Comparison of ENCODE assay signal across 8 cellular contexts in the genomic region with DNA sequence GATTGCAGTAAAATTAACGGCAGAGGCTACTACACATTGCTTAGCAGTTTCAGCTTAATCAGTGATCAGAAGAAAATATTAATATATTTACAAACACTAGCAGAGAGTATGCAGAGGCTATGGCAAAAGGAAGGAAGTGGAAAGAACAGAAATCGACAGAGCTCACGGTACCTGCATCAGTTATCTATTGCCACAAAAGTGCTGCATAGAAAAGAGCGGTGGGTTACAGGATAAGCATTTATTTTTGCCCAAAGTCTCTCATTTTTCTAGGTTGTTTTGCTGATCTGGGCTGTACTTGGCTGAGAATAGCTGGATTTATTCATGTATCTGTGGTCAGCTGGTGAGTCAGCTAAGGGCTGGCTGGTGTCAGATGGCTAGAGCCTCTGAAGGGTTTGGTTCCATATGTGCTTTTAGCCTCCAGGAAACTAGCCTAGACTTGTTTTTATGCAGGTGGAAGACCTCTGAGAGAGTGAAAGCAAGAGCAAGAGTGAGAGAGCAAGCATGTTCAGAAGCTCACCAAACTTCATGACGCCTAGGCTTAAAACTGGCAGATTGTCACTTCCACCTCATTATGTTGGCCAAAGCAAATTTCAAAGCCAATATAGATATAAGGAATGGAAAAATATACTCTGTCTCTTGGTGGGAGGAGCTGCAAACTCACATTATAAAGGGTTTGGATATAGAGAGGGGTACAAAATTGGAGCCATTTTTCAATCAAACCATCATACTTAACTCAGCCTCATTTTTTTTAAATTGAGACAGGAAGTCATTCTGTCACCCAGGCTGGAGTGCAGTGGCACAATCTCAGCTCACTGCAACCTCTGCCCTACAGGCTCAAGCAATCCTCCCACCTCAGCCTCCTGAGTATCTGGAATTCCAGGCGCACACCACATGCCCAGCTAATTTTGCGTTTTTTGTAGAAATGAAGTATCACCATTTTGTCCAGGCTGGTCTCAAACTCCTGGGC.
DNase-seq lines count a peak whose midpoint lies in the region; ATAC-seq and TF ChIP-seq lines count a peak whose summit lies in the region.

No MANE protein-coding gene starts in this region.

- H3K4me1 Mint-ChIP-seq in HFFc6 (ENCODE audit: low read depth) = peaks cover 18% of the 10 kb centered on the region; the same call in 1 of the 2 replicates

- H3K27me3 Mint-ChIP-seq in HFFc6 (ENCODE audit: insufficient read depth) = peaks cover 20% of the 10 kb centered on the region; the same call in 1 of the 2 replicates

- TF ChIP-seq CTCF in HFFc6 (IDR thresholded peaks at IDR 0.05) = no peak

- DNase-seq in activated CD4-positive, CD25-positive, alpha-beta regulatory T cell treated with anti-CD3 and anti-CD28 coated beads, Interleukin-2, amount 50 U/mL, for 72 hours = no peak
- DNase-seq in HFFc6 (peak; percentile 70), MV-4-11 (lab: John Stamatoyannopoulos, UW) (peak; percentile 75), dedifferentiated amniotic fluid mesenchymal stem cell (ENCODE audit: extremely low spot score) (peak; percentile 73), posterior cingulate gyrus (no peak), erythroblast (lab: John Stamatoyannopoulos, UW) (no peak), NCI-H1436 treated with DMSO at 0.1 percent for 48 hours (lab: John Stamatoyannopoulos, UW) (no peak)

- H3K36me3 Mint-ChIP-seq in HFFc6 (ENCODE audit: low read depth) = no peaks in the 10 kb centered on the region

- ATAC-seq in activated CD4-positive, CD25-positive, alpha-beta regulatory T cell treated with anti-CD3 and anti-CD28 coated beads, Interleukin-2, amount 50 U/mL, for 24 hours = peak; percentile 69 to 87

- H3K4me3 Mint-ChIP-seq in HFFc6 = no peak overlapping the region

- intact Hi-C loops in posterior cingulate gyrus (cut with DNase I) = no loop called here

- peak overlapping the region; percentile 33; the same call in 1 of the 2 replicates for H3K27ac Mint-ChIP-seq in HFFc6

- no peak for TF ChIP-seq POLR2A in erythroblast (IDR thresholded peaks at IDR 0.05; ENCODE audit: low read length)

- H3K9me3 Mint-ChIP-seq in HFFc6 = no peaks in the 10 kb centered on the region

Comparison
In these comparisons a context has a peak if more than half of its experiments do, and no peak if none do; other contexts are left out.
1. DNase-seq: peak in HFFc6 (single experiment), MV-4-11 (single experiment) and dedifferentiated amniotic fluid mesenchymal stem cell (single experiment); none in activated CD4-positive, CD25-positive, alpha-beta regulatory T cell treated with anti-CD3 and anti-CD28 coated beads, Interleukin-2, amount 50 U/mL, for 72 hours (single experiment), posterior cingulate gyrus (0 of 10), erythroblast (0 of 2) and NCI-H1436 treated with DMSO at 0.1 percent for 48 hours (single experiment).